ENCODE assay signal across 8 cellular contexts in genomic region chr12:32501835-32502333, GRCh38.
DNase-seq lines count a peak whose midpoint lies in the region; TF ChIP-seq lines count a peak whose summit lies in the region.

No MANE protein-coding gene starts in this region.

- H2AK5ac ChIP-seq in mesenchymal stem cell (ENCODE audit: low read length, severe bottlenecking) = no peak overlapping the region

- H3K4me3 Mint-ChIP-seq in endodermal cell = peak overlapping the region; percentile 45

- no peak overlapping the region for H2BK15ac ChIP-seq in mesenchymal stem cell (ENCODE audit: low read depth, poor library complexity, severe bottlenecking)

- H3K27me3 ChIP-seq in endodermal cell (ENCODE audit: control insufficient read depth, insufficient read depth, low read length, poor library complexity, severe bottlenecking) (no peaks in the 10 kb centered on the region), mesenchymal stem cell (ENCODE audit: control insufficient read depth in 1 of 2, insufficient read depth in 1 of 2, low read length in 2 of 2) (no peaks in the 10 kb centered on the region)

- no peak overlapping the region for H3K23ac ChIP-seq in mesenchymal stem cell (ENCODE audit: low read length in 2 of 2)

- peak overlapping the region; percentile 86 for H3K27ac Mint-ChIP-seq in endodermal cell

- H3K9me3 Mint-ChIP-seq in endodermal cell = no peaks in the 10 kb centered on the region

- H2BK12ac ChIP-seq in mesenchymal stem cell (ENCODE audit: low read length in 2 of 2) = no peak overlapping the region

- H3K9me3 ChIP-seq in endodermal cell (ENCODE audit: control insufficient read depth, low read length) = no peaks in the 10 kb centered on the region
- no peaks in the 10 kb centered on the region for H3K9me3 ChIP-seq in mesenchymal stem cell (ENCODE audit: control insufficient read depth, low read length)

- peaks cover 4% of the 10 kb centered on the region for H3K36me3 Mint-ChIP-seq in endodermal cell (ENCODE audit: low read depth)

- no peak overlapping the region for H4K91ac ChIP-seq in mesenchymal stem cell (ENCODE audit: low read length)

- H2AFZ ChIP-seq in mesenchymal stem cell (ENCODE audit: low read depth, low read length) = no peak overlapping the region

- H3K9ac ChIP-seq in endodermal cell (ENCODE audit: extremely low read depth, low read length, poor library complexity, severe bottlenecking) (peak overlapping the region; percentile 12), mesenchymal stem cell (ENCODE audit: low read length) (peak overlapping the region; percentile 78)

- H3K4ac ChIP-seq in mesenchymal stem cell (ENCODE audit: low read depth in 1 of 2, low read length in 2 of 2) = no peak overlapping the region

- H4K8ac ChIP-seq in mesenchymal stem cell (ENCODE audit: low read length) = no peak overlapping the region

- peak overlapping the region; percentile 80 for H3K4me3 ChIP-seq in endodermal cell (ENCODE audit: low read length)
- H3K4me3 ChIP-seq in mesenchymal stem cell (ENCODE audit: insufficient read depth in 1 of 2, low read depth in 1 of 2, low read length in 2 of 2) = peak overlapping the region in 1 of 2 experiments; percentile 77

- H3K27me3 Mint-ChIP-seq in endodermal cell (ENCODE audit: insufficient read depth) = no peaks in the 10 kb centered on the region

- H3K4me2 ChIP-seq in mesenchymal stem cell (ENCODE audit: low read length, poor library complexity, severe bottlenecking) = peak overlapping the region; percentile 56

- H3K4me1 ChIP-seq in endodermal cell (ENCODE audit: control insufficient read depth, insufficient read depth, low read length) (peaks cover 3% of the 10 kb centered on the region), mesenchymal stem cell (ENCODE audit: control insufficient read depth, insufficient read depth, low read depth, low read length) (peaks cover 3% of the 10 kb centered on the region)

- DNase-seq in H4 (ENCODE audit: low spot score) (peak; percentile 30), NCI-H524 (lab: John Stamatoyannopoulos, UW) (peak; percentile 95 to 98), endodermal cell (peak; percentile 95), mesenchymal stem cell (peak; percentile 83), SKM-1 (lab: John Stamatoyannopoulos, UW; ENCODE audit: unreplicated experiment) (no peak), GOT3 (lab: John Stamatoyannopoulos, UW) (no peak)
- no peak for DNase-seq in stimulated activated CD8-positive, alpha-beta memory T cell treated with anti-CD3 and anti-CD28 coated beads, Interleukin-4, amount 100 ng/mL, for 48 hours
- DNase-seq in activated effector memory CD4-positive, alpha-beta T cell treated with anti-CD3 and anti-CD28 coated beads, Interleukin-2, amount 50 U/mL, for 16 hours = no peak

- H2BK5ac ChIP-seq in mesenchymal stem cell (ENCODE audit: low read depth, low read length, poor library complexity, severe bottlenecking) = no peak overlapping the region

- H3K36me3 ChIP-seq in endodermal cell (ENCODE audit: control insufficient read depth, insufficient read depth, low read length) = no peaks in the 10 kb centered on the region
- H3K36me3 ChIP-seq in mesenchymal stem cell (ENCODE audit: control insufficient read depth in 1 of 2, insufficient read depth in 2 of 2, low read depth in 1 of 2, low read length in 2 of 2) = no peaks in the 10 kb centered on the region

- 10% methylated on average over 6 of the region's 6 CpGs; no CpG with 5 or more reads in 1 of the 2 experiments for WGBS in endodermal cell (ENCODE audit: insufficient coverage in 1 of 2, insufficient read length in 1 of 2), 2 experiments
- WGBS in mesenchymal stem cell = 24% methylated on average over 5 of the region's 6 CpGs

- no peak for TF ChIP-seq CTCF in endodermal cell (conservative IDR thresholded peaks at IDR 0.05)

- no peak overlapping the region for H3K18ac ChIP-seq in mesenchymal stem cell (ENCODE audit: low read depth in 1 of 2, low read length in 2 of 2)

- no peak overlapping the region for H2BK120ac ChIP-seq in mesenchymal stem cell (ENCODE audit: low read depth, low read length)

- peaks cover 55% of the 10 kb centered on the region for H3K4me1 Mint-ChIP-seq in endodermal cell

- H3K14ac ChIP-seq in mesenchymal stem cell (ENCODE audit: low read length in 2 of 2) = no peak overlapping the region

- H3K79me1 ChIP-seq in mesenchymal stem cell (replicated peaks; ENCODE audit: low read length, poor library complexity, severe bottlenecking) = peaks cover 13% of the 10 kb centered on the region

- H3K27ac ChIP-seq in endodermal cell (ENCODE audit: low read depth, low read length) (peak overlapping the region; percentile 89), mesenchymal stem cell (ENCODE audit: low read length, poor library complexity, severe bottlenecking) (no peak overlapping the region)

Comparison
In these comparisons a context has a peak if more than half of its experiments do, and no peak if none do; other contexts are left out.
1. DNase-seq: peak in H4 (single experiment), NCI-H524 (2 of 2), endodermal cell (single experiment) and mesenchymal stem cell (single experiment); none in SKM-1 (single experiment), stimulated activated CD8-positive, alpha-beta memory T cell treated with anti-CD3 and anti-CD28 coated beads, Interleukin-4, amount 100 ng/mL, for 48 hours (single experiment), activated effector memory CD4-positive, alpha-beta T cell treated with anti-CD3 and anti-CD28 coated beads, Interleukin-2, amount 50 U/mL, for 16 hours (single experiment) and GOT3 (single experiment).